Comparison of ENCODE assay signal across 1 cellular context in genomic region chr13:59747529-59747928, GRCh38.
TF ChIP-seq lines count a peak whose summit lies in the region.

No MANE protein-coding gene starts in this region.

TF ChIP-seq in HCT116, 20 proteins besides CTCF, POLR2A, EP300 and RAD21 (continued from another document):
- no peak for TF ChIP-seq ZBTB33 (IDR thresholded peaks at IDR 0.05; ENCODE audit: extremely low read depth, insufficient replicate concordance, low read length)
- no peak for TF ChIP-seq CBX3 (IDR thresholded peaks at IDR 0.05; ENCODE audit: low read depth)
- TF ChIP-seq FOSL1 (IDR thresholded peaks at IDR 0.05; ENCODE audit: low read depth), result no peak
- no peak for TF ChIP-seq ZNF274 (IDR thresholded peaks at IDR 0.05; ENCODE audit: low read depth, low read length)
- no peak for TF ChIP-seq SRF (IDR thresholded peaks at IDR 0.05; ENCODE audit: low read depth)
- TF ChIP-seq POLR2AphosphoS5 (IDR thresholded peaks at IDR 0.05; ENCODE audit: low read depth, low read length), result no peak
- TF ChIP-seq EGR1 (IDR thresholded peaks at IDR 0.05; ENCODE audit: low read depth), result no peak
- TF ChIP-seq, protein P1, sequence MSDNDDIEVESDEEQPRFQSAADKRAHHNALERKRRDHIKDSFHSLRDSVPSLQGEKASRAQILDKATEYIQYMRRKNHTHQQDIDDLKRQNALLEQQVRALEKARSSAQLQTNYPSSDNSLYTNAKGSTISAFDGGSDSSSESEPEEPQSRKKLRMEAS (IDR thresholded peaks at IDR 0.05), result no peak
- no peak for TF ChIP-seq ZFX (IDR thresholded peaks at IDR 0.05)
- TF ChIP-seq EZH2 (IDR thresholded peaks at IDR 0.05), result no peak
- TF ChIP-seq CEBPB (IDR thresholded peaks at IDR 0.05; ENCODE audit: low read depth), result no peak
- TF ChIP-seq, protein P2, sequence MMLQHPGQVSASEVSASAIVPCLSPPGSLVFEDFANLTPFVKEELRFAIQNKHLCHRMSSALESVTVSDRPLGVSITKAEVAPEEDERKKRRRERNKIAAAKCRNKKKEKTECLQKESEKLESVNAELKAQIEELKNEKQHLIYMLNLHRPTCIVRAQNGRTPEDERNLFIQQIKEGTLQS (IDR thresholded peaks at IDR 0.05), result no peak
- TF ChIP-seq SP1 (IDR thresholded peaks at IDR 0.05; ENCODE audit: low read depth), result no peak
